ENCODE assay signal across 16 cellular contexts in the genomic region with DNA sequence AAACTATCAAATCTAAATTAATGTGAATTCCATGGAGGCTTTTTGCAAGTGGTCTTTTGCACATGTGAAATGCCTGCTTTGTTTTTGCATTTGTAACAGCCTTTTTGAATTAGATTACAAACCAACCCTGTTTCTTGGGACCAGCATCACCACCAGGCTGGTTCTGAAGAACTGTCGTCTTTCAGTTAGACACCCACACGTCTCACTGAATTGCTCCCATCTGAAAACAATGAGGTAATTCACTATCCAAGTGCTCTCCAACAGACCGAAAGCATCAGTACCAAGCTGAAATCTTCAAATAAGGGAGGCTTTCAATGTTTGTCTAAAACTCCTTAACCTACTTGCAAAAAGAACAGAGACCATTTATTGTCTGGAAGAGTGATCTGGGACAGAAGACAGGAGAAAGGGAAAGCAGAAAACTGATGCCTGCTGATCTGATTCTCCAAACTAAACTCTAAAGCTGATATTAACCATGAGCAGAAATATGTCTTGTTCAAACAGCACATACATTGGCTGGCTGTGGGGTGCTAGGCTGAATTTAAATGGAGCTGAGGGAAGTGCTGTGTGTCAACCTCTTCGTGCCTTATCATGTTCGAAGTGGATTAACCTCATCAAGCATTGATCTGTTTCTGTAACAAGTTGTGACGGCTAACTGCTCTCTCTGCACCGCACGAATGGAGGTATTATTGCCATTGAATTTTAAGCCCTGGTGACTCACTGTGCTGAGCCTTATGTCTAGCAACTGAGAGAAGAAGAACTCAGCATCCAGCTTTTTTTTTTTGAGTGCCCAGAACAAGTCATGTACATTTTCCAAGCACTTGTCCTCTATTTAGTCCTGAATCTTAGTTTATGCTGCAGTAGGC.
DNase-seq lines count a peak whose midpoint lies in the region; ATAC-seq and TF ChIP-seq lines count a peak whose summit lies in the region.
"Had no signal": no experiment of that assay in that cellular context is flagged by ENCODE, and none has a peak within 500 bp of the region (broad histone marks: within the 10 kb centered on the region; RNA-seq: fewer than 3 reads in every experiment).

No MANE protein-coding gene starts in this region.

- no peaks in the 10 kb centered on the region for H4K20me1 ChIP-seq in OCI-LY7 (ENCODE audit: insufficient read depth, low read length)

- no peaks in the 10 kb centered on the region for H3K4me1 ChIP-seq in uterus
- H3K4me1 ChIP-seq in OCI-LY7 (ENCODE audit: insufficient read depth, low read length, poor library complexity, severe bottlenecking), result no peaks in the 10 kb centered on the region

- 42 to 43% methylated on average over 8 of the region's 8 CpGs for WGBS in lower leg skin, 2 donors

- H3K27ac ChIP-seq in uterus (peak overlapping the region; percentile 41 to 54), OCI-LY7 (ENCODE audit: low read depth, low read length, poor library complexity, severe bottlenecking) (no peak overlapping the region)

- H3K36me3 ChIP-seq in uterus, result no peaks in the 10 kb centered on the region
- H3K36me3 ChIP-seq in OCI-LY7 (ENCODE audit: insufficient read depth, low read length), result no peaks in the 10 kb centered on the region

- no peak overlapping the region for H2AFZ ChIP-seq in OCI-LY7 (ENCODE audit: low read length)

- TF ChIP-seq POLR2A in uterus (IDR thresholded peaks at IDR 0.05), result no peak
- TF ChIP-seq POLR2A in lower leg skin (IDR thresholded peaks at IDR 0.05), result no peak

- H3K4me2 ChIP-seq in OCI-LY7 (ENCODE audit: low read length), result no peak overlapping the region

- H3K9me2 ChIP-seq in OCI-LY7 (ENCODE audit: insufficient read depth, low read length), result no peaks in the 10 kb centered on the region

- POLR2A ChIA-PET in OCI-LY7 (lab: Charles Lee), result interaction anchor here (0.6 to 0.7 kb wide), 2 partner anchors 14 to 29 kb away, joined by 3 read pairs; no protein-coding TSS in a partner anchor

- CTCF ChIA-PET in OCI-LY7 (lab: Charles Lee; ENCODE audit: unreplicated experiment), result no interaction called here

- TF ChIP-seq CTCF in uterus (IDR thresholded peaks at IDR 0.05), result no peak
- TF ChIP-seq CTCF in OCI-LY7 (conservative IDR thresholded peaks at IDR 0.05; ENCODE audit: low read length), result no peak
- no peak for TF ChIP-seq CTCF in lower leg skin (IDR thresholded peaks at IDR 0.05)

- ATAC-seq in Right ventricle myocardium inferior (peak; percentile 61), esophagus mucosa (peak; percentile 87), HG03378 (IDR thresholded peaks at IDR 0.05; ENCODE audit: unreplicated experiment) (no peak)
- ATAC-seq: naive thymus-derived CD4-positive, alpha-beta T cell; stimulated activated naive CD8-positive, alpha-beta T cell treated with anti-CD3 and anti-CD28 coated beads, Interleukin-15, amount 100 ng/mL, for 72 hours had no signal

- no peaks in the 10 kb centered on the region for H3K27me3 ChIP-seq in uterus

- DNase-seq in Right ventricle myocardium inferior (ENCODE audit: missing footprints) (no peak), cardiac septum (ENCODE audit: low spot score) (no peak), midbrain (lab: John Stamatoyannopoulos, UW) (peak; percentile 53), uterus (no peak), OCI-LY7 (ENCODE audit: low spot score) (no peak), lower leg skin (ENCODE audit: low spot score in 2 of 2) (no peak)
- DNase-seq: activated CD4-positive, alpha-beta T cell treated with anti-CD3 and anti-CD28 coated beads for 48 hours; CD8-positive, alpha-beta memory T cell; islet precursor cell; naive thymus-derived CD4-positive, alpha-beta T cell; NCI-H1417; NCI-H526; SHP77; stimulated activated naive CD8-positive, alpha-beta T cell treated with anti-CD3 and anti-CD28 coated beads, Interleukin-15, amount 100 ng/mL, for 72 hours had no signal

- H3K79me2 ChIP-seq in OCI-LY7 (ENCODE audit: insufficient read depth, low read depth, low read length), result no peaks in the 10 kb centered on the region

- no TSS peak for BruUV-seq in OCI-LY7 (replicated peaks; lab: Mats Ljungman, UMichigan)

- H3K4me3 ChIP-seq in uterus, result no peak overlapping the region
- H3K4me3 ChIP-seq in OCI-LY7 (ENCODE audit: low read depth, low read length, poor library complexity, severe bottlenecking), result no peak overlapping the region
- no peak overlapping the region for H3K4me3 ChIP-seq in lower leg skin (ENCODE audit: low read depth, poor library complexity, severe bottlenecking)

- intact Hi-C loops in Right ventricle myocardium inferior (cut with DNase I) (no loop called here), cardiac septum (cut with DNase I) (no loop called here), uterus (cut with DNase I; ENCODE audit: low total_unique reads) (no loop called here), OCI-LY7 (cut with micrococcal nuclease; ENCODE audit: unreplicated experiment) (no loop called here), lower leg skin (cut with DNase I; ENCODE audit: low total_unique reads) (no loop called here)

- H3K9me3 ChIP-seq in uterus, result no peaks in the 10 kb centered on the region
- H3K9me3 ChIP-seq in OCI-LY7 (ENCODE audit: low read length), result no peaks in the 10 kb centered on the region
